8 cellular contexts compared by ENCODE assay signal in the genomic region with DNA sequence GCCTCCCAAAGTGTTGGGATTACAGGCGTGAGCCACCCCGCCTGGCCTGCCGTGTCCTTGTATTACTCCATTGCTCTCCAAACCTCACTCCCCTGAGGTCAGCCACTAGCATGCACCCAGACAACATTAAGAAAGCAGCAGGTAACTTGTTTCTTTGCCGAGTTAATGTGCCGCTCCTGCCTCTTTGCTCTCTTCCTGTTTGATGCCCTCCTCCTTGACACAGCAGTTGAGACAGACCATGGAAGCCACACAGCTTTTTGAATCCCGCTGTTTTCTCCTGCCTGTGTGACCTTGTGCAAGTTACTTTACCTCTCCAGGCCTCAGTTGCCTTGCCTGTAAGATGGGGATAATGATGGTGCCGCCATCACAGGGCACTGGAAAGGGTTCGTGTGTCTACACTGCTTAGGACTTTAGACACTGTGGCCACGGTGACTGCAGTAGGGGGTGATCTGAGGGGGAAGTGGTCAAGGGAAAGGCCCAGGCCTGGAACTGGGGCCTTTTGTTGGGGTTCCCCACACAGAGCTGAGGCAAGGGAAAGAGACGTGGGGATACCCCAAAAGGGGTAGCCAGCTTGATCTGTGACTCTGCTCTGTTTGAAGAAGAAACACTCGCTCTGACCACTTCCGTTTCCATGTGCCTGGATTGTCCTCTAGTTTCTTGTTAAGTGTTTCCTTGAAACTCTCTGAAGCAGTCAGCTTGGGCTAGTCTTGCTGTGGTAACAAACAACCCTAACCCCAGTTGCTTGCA.
DNase-seq lines count a peak whose midpoint lies in the region; ATAC-seq and TF ChIP-seq lines count a peak whose summit lies in the region.

No MANE protein-coding gene starts in this region.

- H3K36me3 Mint-ChIP-seq in naive B cell, result peaks cover 5 to 28% of the 10 kb centered on the region in 2 donors
- peaks cover 14% of the 10 kb centered on the region for H3K36me3 Mint-ChIP-seq in type B pancreatic cell

- ATAC-seq in GM18520 (IDR thresholded peaks at IDR 0.05; ENCODE audit: unreplicated experiment), result peak; percentile 58
- peak; percentile 54 for ATAC-seq in GM21619 (IDR thresholded peaks at IDR 0.05; ENCODE audit: unreplicated experiment)
- peak; percentile 31 for ATAC-seq in HG03558 (IDR thresholded peaks at IDR 0.05; ENCODE audit: extremely low read depth, unreplicated experiment)
- peak; percentile 36 to 80 for ATAC-seq in naive B cell (ENCODE audit: low read depth in 2 of 2)

- DNase-seq in naive B cell (no peak), ureter (ENCODE audit: low spot score) (no peak), AG20443 (ENCODE audit: low spot score) (no peak), inferior parietal cortex (ENCODE audit: extremely low spot score) (no peak), type B pancreatic cell (ENCODE audit: extremely low spot score, unreplicated experiment) (no peak)

- no peak for TF ChIP-seq CTCF in type B pancreatic cell (conservative IDR thresholded peaks at IDR 0.05)

- H3K27ac Mint-ChIP-seq in naive B cell (peak overlapping the region in 3 of 6 donors; percentile 6 to 65 (median 62)), type B pancreatic cell (no peak overlapping the region)

- H3K4me3 Mint-ChIP-seq in naive B cell, result peak overlapping the region in 4 of 8 donors; percentile 1 to 78 (median 58)
- H3K4me3 Mint-ChIP-seq in type B pancreatic cell, result no peak overlapping the region

- H3K9me3 Mint-ChIP-seq in naive B cell (peaks cover 0 to 5% (median 4%) of the 10 kb centered on the region in 7 donors), type B pancreatic cell (no peaks in the 10 kb centered on the region)

- H3K27me3 Mint-ChIP-seq in naive B cell (no peaks in the 10 kb centered on the region), type B pancreatic cell (no peaks in the 10 kb centered on the region)

- H3K4me1 Mint-ChIP-seq in naive B cell (peaks cover 51 to 98% (median 56%) of the 10 kb centered on the region in 3 donors), type B pancreatic cell (ENCODE audit: unreplicated experiment) (peaks cover 5% of the 10 kb centered on the region)
